Comparison of ENCODE assay signal across 1 cellular context in the genomic region with DNA sequence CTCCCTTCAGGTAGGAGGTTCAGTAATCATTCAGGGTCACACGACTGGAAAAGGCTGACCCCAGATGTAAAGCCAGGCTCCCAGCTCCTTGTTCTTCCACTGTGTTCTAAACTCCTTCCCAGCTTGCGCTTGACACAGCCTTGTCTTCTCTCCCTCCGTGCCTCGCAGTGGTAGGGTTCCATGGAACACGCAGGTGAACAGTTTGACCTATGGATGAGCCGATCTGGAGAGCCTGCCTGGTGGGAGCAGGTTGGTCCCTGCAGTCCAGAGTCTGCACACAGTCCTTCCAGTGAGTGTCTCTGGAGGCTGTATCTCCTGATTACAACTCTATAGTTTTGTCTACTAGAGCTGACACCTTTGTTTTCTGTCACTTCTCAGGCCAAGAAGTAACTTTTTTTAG.
TF ChIP-seq lines count a peak whose summit lies in the region.

No MANE protein-coding gene starts in this region.

TF ChIP-seq in GM23338, 12 proteins besides CTCF, POLR2A, EP300 and RAD21 (continued from another document):
- TF ChIP-seq, protein P1, sequence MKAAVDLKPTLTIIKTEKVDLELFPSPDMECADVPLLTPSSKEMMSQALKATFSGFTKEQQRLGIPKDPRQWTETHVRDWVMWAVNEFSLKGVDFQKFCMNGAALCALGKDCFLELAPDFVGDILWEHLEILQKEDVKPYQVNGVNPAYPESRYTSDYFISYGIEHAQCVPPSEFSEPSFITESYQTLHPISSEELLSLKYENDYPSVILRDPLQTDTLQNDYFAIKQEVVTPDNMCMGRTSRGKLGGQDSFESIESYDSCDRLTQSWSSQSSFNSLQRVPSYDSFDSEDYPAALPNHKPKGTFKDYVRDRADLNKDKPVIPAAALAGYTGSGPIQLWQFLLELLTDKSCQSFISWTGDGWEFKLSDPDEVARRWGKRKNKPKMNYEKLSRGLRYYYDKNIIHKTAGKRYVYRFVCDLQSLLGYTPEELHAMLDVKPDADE (IDR thresholded peaks at IDR 0.05) = no peak
- no peak for TF ChIP-seq EZH2 (IDR thresholded peaks at IDR 0.05; ENCODE audit: low read depth, unreplicated experiment)
- TF ChIP-seq POLR2AphosphoS5 (IDR thresholded peaks at IDR 0.05; ENCODE audit: low read depth) = no peak
- TF ChIP-seq, protein P2, sequence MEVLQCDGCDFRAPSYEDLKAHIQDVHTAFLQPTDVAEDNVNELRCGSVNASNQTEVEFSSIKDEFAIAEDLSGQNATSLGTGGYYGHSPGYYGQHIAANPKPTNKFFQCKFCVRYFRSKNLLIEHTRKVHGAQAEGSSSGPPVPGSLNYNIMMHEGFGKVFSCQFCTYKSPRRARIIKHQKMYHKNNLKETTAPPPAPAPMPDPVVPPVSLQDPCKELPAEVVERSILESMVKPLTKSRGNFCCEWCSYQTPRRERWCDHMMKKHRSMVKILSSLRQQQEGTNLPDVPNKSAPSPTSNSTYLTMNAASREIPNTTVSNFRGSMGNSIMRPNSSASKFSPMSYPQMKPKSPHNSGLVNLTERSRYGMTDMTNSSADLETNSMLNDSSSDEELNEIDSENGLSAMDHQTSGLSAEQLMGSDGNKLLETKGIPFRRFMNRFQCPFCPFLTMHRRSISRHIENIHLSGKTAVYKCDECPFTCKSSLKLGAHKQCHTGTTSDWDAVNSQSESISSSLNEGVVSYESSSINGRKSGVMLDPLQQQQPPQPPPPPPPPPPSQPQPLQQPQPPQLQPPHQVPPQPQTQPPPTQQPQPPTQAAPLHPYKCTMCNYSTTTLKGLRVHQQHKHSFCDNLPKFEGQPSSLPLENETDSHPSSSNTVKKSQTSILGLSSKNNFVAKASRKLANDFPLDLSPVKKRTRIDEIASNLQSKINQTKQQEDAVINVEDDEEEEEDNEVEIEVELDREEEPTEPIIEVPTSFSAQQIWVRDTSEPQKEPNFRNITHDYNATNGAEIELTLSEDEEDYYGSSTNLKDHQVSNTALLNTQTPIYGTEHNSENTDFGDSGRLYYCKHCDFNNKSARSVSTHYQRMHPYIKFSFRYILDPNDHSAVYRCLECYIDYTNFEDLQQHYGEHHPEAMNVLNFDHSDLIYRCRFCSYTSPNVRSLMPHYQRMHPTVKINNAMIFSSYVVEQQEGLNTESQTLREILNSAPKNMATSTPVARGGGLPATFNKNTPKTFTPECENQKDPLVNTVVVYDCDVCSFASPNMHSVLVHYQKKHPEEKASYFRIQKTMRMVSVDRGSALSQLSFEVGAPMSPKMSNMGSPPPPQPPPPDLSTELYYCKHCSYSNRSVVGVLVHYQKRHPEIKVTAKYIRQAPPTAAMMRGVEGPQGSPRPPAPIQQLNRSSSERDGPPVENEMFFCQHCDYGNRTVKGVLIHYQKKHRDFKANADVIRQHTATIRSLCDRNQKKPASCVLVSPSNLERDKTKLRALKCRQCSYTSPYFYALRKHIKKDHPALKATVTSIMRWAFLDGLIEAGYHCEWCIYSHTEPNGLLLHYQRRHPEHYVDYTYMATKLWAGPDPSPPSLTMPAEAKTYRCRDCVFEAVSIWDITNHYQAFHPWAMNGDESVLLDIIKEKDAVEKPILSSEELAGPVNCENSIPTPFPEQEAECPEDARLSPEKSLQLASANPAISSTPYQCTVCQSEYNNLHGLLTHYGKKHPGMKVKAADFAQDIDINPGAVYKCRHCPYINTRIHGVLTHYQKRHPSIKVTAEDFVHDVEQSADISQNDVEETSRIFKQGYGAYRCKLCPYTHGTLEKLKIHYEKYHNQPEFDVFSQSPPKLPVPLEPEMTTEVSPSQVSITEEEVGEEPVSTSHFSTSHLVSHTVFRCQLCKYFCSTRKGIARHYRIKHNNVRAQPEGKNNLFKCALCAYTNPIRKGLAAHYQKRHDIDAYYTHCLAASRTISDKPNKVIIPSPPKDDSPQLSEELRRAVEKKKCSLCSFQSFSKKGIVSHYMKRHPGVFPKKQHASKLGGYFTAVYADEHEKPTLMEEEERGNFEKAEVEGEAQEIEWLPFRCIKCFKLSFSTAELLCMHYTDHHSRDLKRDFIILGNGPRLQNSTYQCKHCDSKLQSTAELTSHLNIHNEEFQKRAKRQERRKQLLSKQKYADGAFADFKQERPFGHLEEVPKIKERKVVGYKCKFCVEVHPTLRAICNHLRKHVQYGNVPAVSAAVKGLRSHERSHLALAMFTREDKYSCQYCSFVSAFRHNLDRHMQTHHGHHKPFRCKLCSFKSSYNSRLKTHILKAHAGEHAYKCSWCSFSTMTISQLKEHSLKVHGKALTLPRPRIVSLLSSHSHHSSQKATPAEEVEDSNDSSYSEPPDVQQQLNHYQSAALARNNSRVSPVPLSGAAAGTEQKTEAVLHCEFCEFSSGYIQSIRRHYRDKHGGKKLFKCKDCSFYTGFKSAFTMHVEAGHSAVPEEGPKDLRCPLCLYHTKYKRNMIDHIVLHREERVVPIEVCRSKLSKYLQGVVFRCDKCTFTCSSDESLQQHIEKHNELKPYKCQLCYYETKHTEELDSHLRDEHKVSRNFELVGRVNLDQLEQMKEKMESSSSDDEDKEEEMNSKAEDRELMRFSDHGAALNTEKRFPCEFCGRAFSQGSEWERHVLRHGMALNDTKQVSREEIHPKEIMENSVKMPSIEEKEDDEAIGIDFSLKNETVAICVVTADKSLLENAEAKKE (CRISPR knock-in tag; IDR thresholded peaks at IDR 0.05) = no peak
- TF ChIP-seq JUNB (IDR thresholded peaks at IDR 0.05; ENCODE audit: unreplicated experiment) = no peak
- TF ChIP-seq, protein P3, sequence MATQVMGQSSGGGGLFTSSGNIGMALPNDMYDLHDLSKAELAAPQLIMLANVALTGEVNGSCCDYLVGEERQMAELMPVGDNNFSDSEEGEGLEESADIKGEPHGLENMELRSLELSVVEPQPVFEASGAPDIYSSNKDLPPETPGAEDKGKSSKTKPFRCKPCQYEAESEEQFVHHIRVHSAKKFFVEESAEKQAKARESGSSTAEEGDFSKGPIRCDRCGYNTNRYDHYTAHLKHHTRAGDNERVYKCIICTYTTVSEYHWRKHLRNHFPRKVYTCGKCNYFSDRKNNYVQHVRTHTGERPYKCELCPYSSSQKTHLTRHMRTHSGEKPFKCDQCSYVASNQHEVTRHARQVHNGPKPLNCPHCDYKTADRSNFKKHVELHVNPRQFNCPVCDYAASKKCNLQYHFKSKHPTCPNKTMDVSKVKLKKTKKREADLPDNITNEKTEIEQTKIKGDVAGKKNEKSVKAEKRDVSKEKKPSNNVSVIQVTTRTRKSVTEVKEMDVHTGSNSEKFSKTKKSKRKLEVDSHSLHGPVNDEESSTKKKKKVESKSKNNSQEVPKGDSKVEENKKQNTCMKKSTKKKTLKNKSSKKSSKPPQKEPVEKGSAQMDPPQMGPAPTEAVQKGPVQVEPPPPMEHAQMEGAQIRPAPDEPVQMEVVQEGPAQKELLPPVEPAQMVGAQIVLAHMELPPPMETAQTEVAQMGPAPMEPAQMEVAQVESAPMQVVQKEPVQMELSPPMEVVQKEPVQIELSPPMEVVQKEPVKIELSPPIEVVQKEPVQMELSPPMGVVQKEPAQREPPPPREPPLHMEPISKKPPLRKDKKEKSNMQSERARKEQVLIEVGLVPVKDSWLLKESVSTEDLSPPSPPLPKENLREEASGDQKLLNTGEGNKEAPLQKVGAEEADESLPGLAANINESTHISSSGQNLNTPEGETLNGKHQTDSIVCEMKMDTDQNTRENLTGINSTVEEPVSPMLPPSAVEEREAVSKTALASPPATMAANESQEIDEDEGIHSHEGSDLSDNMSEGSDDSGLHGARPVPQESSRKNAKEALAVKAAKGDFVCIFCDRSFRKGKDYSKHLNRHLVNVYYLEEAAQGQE (IDR thresholded peaks at IDR 0.05; ENCODE audit: unreplicated experiment) = no peak
- no peak for TF ChIP-seq NANOG (IDR thresholded peaks at IDR 0.05; ENCODE audit: borderline replicate concordance)
- TF ChIP-seq EZH2phosphoT487 (IDR thresholded peaks at IDR 0.05; ENCODE audit: unreplicated experiment) = no peak
TF ChIP-seq in GM23338: peak in this region for 0.
